In genomic region chr22:28846994-28847393, GRCh38 we compare ENCODE assay signal across 10 cellular contexts.
"Had no signal": no experiment of that assay in that cellular context is flagged by ENCODE, and none has a peak within 500 bp of the region (broad histone marks: within the 10 kb centered on the region; RNA-seq: fewer than 3 reads in every experiment).

No MANE protein-coding gene starts in this region.

- DNase-seq: H9, HCEC 1CT, IMR-90, Karpas-422, KBM-7 had no signal

- H3K4me3 ChIP-seq: GM23338 had no signal

- H3K4me2 ChIP-seq: GM23338, KMS-11 had no signal

- FAIRE-seq: H1, H54 had no signal

- H3K27ac ChIP-seq: HL-60, KMS-11 had no signal

- H3K9ac ChIP-seq: KMS-11 had no signal

- H2AFZ ChIP-seq: GM23338 had no signal

- ATAC-seq: GM23338 had no signal
